1 cellular context compared by ENCODE assay signal in genomic region chr7:69620063-69620462, GRCh38.
A peak's percentile ranks its signal among the peaks of the same experiment; 100 is the strongest.
TF ChIP-seq lines count a peak whose summit lies in the region.

No MANE protein-coding gene starts in this region.

TF ChIP-seq in HEK293, 187 proteins besides CTCF, POLR2A, EP300 and RAD21 (continued from another document and continues in another):
- TF ChIP-seq ZNF19 (tag by site-specific recombination; IDR thresholded peaks at IDR 0.05; ENCODE audit: low read depth): no peak
- TF ChIP-seq ZNF394 (tag by site-specific recombination; IDR thresholded peaks at IDR 0.05; ENCODE audit: borderline replicate concordance): no peak
- peak; percentile 75 for TF ChIP-seq SP7 (tag by site-specific recombination; IDR thresholded peaks at IDR 0.05)
- TF ChIP-seq ZBTB49 (tag by site-specific recombination; IDR thresholded peaks at IDR 0.05; ENCODE audit: low read depth): no peak
- no peak for TF ChIP-seq OVOL3 (tag by site-specific recombination; IDR thresholded peaks at IDR 0.05)
- no peak; the same call in 1 of the 2 replicates for TF ChIP-seq KLF1 (tag by site-specific recombination; IDR thresholded peaks at IDR 0.05)
- TF ChIP-seq ZNF704 (tag by site-specific recombination; IDR thresholded peaks at IDR 0.05): no peak
- TF ChIP-seq ZNF776 (tag by site-specific recombination; IDR thresholded peaks at IDR 0.05; ENCODE audit: borderline replicate concordance): no peak
- no peak for TF ChIP-seq ZNF513 (tag by site-specific recombination; IDR thresholded peaks at IDR 0.05)
- TF ChIP-seq ZNF391 (tag by site-specific recombination; IDR thresholded peaks at IDR 0.05; ENCODE audit: borderline replicate concordance, low read depth): no peak
- TF ChIP-seq YY1 (tag by site-specific recombination; IDR thresholded peaks at IDR 0.05): no peak
- peak; percentile 80 for TF ChIP-seq FEZF1 (tag by site-specific recombination; IDR thresholded peaks at IDR 0.05)
- TF ChIP-seq SP3 (tag by site-specific recombination; IDR thresholded peaks at IDR 0.05): no peak
- TF ChIP-seq ZNF146 (tag by site-specific recombination; IDR thresholded peaks at IDR 0.05): no peak
- TF ChIP-seq ZNF654 (tag by site-specific recombination; IDR thresholded peaks at IDR 0.05; ENCODE audit: low read depth): no peak
- no peak for TF ChIP-seq ZNF133 (tag by site-specific recombination; IDR thresholded peaks at IDR 0.05)
- no peak for TF ChIP-seq ZNF777 (tag by site-specific recombination; IDR thresholded peaks at IDR 0.05; ENCODE audit: borderline replicate concordance)
- no peak for TF ChIP-seq ZNF302 (tag by site-specific recombination; IDR thresholded peaks at IDR 0.05; ENCODE audit: low read depth)
- TF ChIP-seq ZNF501 (tag by site-specific recombination; IDR thresholded peaks at IDR 0.05): no peak; the same call in 1 of the 2 replicates
- no peak for TF ChIP-seq ZNF510 (tag by site-specific recombination; IDR thresholded peaks at IDR 0.05; ENCODE audit: insufficient replicate concordance)
- TF ChIP-seq PATZ1 (tag by site-specific recombination; IDR thresholded peaks at IDR 0.05): peak; percentile 34; the same call in 1 of the 2 replicates
- TF ChIP-seq ZNF280C (tag by site-specific recombination; IDR thresholded peaks at IDR 0.05): no peak
- no peak for TF ChIP-seq ZNF132 (tag by site-specific recombination; IDR thresholded peaks at IDR 0.05; ENCODE audit: borderline replicate concordance)
- 0 out of 2 replicates have a peak, but pooled peaks have one; percentile 24 for TF ChIP-seq HIC1 (tag by site-specific recombination; IDR thresholded peaks at IDR 0.05)
- TF ChIP-seq ZNF555 (tag by site-specific recombination; conservative IDR thresholded peaks at IDR 0.05): no peak
- no peak for TF ChIP-seq ZNF266 (tag by site-specific recombination; IDR thresholded peaks at IDR 0.05; ENCODE audit: low read depth)
- TF ChIP-seq KLF17 (tag by site-specific recombination; IDR thresholded peaks at IDR 0.05): no peak
- TF ChIP-seq ZNF449 (tag by site-specific recombination; IDR thresholded peaks at IDR 0.05): no peak
- no peak for TF ChIP-seq ZNF544 (tag by site-specific recombination; IDR thresholded peaks at IDR 0.05)
- no peak for TF ChIP-seq ZNF155 (tag by site-specific recombination; IDR thresholded peaks at IDR 0.05)
- TF ChIP-seq BCL11B (tag by site-specific recombination; IDR thresholded peaks at IDR 0.05; ENCODE audit: low read depth): no peak
- TF ChIP-seq INSM2 (tag by site-specific recombination; IDR thresholded peaks at IDR 0.05): no peak
- TF ChIP-seq ZBTB1 (tag by site-specific recombination; IDR thresholded peaks at IDR 0.05): no peak
- no peak for TF ChIP-seq MYNN (tag by site-specific recombination; IDR thresholded peaks at IDR 0.05; ENCODE audit: borderline replicate concordance)
- TF ChIP-seq ZNF121 (tag by site-specific recombination; IDR thresholded peaks at IDR 0.05): no peak
- TF ChIP-seq PRDM2 (tag by site-specific recombination; IDR thresholded peaks at IDR 0.05; ENCODE audit: borderline replicate concordance): no peak
